In genomic region chr1:10631121-10631810, GRCh38 we compare ENCODE assay signal across 20 cellular contexts.
DNase-seq lines count a peak whose midpoint lies in the region; ATAC-seq, FAIRE-seq and TF ChIP-seq lines count a peak whose summit lies in the region.
"Had no signal": no experiment of that assay in that cellular context is flagged by ENCODE, and none has a peak within 500 bp of the region (broad histone marks: within the 10 kb centered on the region; RNA-seq: fewer than 3 reads in every experiment).

No MANE protein-coding gene starts in this region.

- H3K4me3 ChIP-seq in RWPE2 (ENCODE audit: severe bottlenecking) (no peak overlapping the region), kidney (ENCODE audit: low read length in 2 of 2) (no peak overlapping the region), tibial artery (no peak overlapping the region)
- H3K4me3 ChIP-seq: A549, gastrocnemius medialis, testis had no signal

- no peaks in the 10 kb centered on the region for H3K27me3 ChIP-seq in RWPE2 (ENCODE audit: insufficient read depth, poor library complexity, severe bottlenecking)
- H3K27me3 ChIP-seq in tibial artery, result no peaks in the 10 kb centered on the region
- H3K27me3 ChIP-seq: gastrocnemius medialis, testis had no signal

- TF ChIP-seq CTCF in RWPE2 (IDR thresholded peaks at IDR 0.05; ENCODE audit: poor library complexity, severe bottlenecking) (no peak), kidney (IDR thresholded peaks at IDR 0.05; ENCODE audit: borderline replicate concordance, extremely low read depth, insufficient read depth) (no peak), tibial artery (IDR thresholded peaks at IDR 0.05) (no peak)

- FAIRE-seq in kidney (lab: Jason Lieb, UNC) (no peak), HTR-8/SVneo (lab: Jason Lieb, UNC) (no peak)
- FAIRE-seq: A549, endothelial cell of umbilical vein had no signal

- no peaks in the 10 kb centered on the region for H3K9me3 ChIP-seq in RWPE2 (ENCODE audit: severe bottlenecking)
- H3K9me3 ChIP-seq in kidney (ENCODE audit: control insufficient read depth in 1 of 2, low read length in 2 of 2), result no peaks in the 10 kb centered on the region
- H3K9me3 ChIP-seq in tibial artery, result no peaks in the 10 kb centered on the region
- H3K9me3 ChIP-seq: A549, gastrocnemius medialis, neutrophil, testis had no signal

- no peak overlapping the region for H3K9ac ChIP-seq in kidney (ENCODE audit: low read length in 2 of 2)

- H3K4me1 ChIP-seq in RWPE2 (ENCODE audit: insufficient read depth, poor library complexity, severe bottlenecking) (peaks cover 20% of the 10 kb centered on the region), kidney (ENCODE audit: control insufficient read depth in 1 of 2, insufficient read depth in 1 of 2, low read depth in 1 of 2, low read length in 2 of 2) (peaks cover 5 to 8% of the 10 kb centered on the region in 2 donors), tibial artery (peaks cover 11 to 72% (median 62%) of the 10 kb centered on the region in 4 donors)
- H3K4me1 ChIP-seq: A549 had no signal

- DNase-seq in activated CD8-positive, alpha-beta memory T cell treated with anti-CD3 and anti-CD28 coated beads, Interleukin-2, amount 50 U/mL, for 4 hours, result peak; percentile 8
- DNase-seq in activated CD8-positive, alpha-beta memory T cell treated with anti-CD3 and anti-CD28 coated beads, Interleukin-2, amount 50 U/mL, for 48 hours, result no peak
- peak; percentile 32 for DNase-seq in RWPE2 (ENCODE audit: low spot score)
- peak; percentile 61 for DNase-seq in kidney
- peak in 1 of 2 donors; percentile 67 for DNase-seq in tibial artery
- DNase-seq in NCI-H2029 treated with DMSO at 0.1 percent for 48 hours (lab: John Stamatoyannopoulos, UW), result no peak
- DNase-seq in HTR-8/SVneo (ENCODE audit: insufficient read length, low spot score), result no peak
- DNase-seq in NCI-H526 (lab: John Stamatoyannopoulos, UW), result no peak
- DNase-seq: activated effector memory CD4-positive, alpha-beta T cell treated with anti-CD3 and anti-CD28 coated beads, Interleukin-2, amount 50 U/mL, for 16 hours; amygdala; CD4-positive, alpha-beta memory T cell; gastrocnemius medialis; NCI-H774; stimulated activated CD4-positive, alpha-beta T cell treated with anti-CD3 and anti-CD28 coated beads, Interleukin-2, amount 100 ng/mL, for 48 hours; T-cell; testis had no signal

- H3K27ac ChIP-seq in RWPE2 (ENCODE audit: poor library complexity, severe bottlenecking) (no peak overlapping the region), kidney (ENCODE audit: low read depth in 2 of 2, low read length in 2 of 2) (no peak overlapping the region), tibial artery (peak overlapping the region; percentile 87 to 88)
- H3K27ac ChIP-seq: A549, neutrophil had no signal

- no peaks in the 10 kb centered on the region for H3K36me3 ChIP-seq in RWPE2 (ENCODE audit: low read depth)
- no peaks in the 10 kb centered on the region for H3K36me3 ChIP-seq in kidney (ENCODE audit: control insufficient read depth in 1 of 2, insufficient read depth in 2 of 2, low read length in 2 of 2)
- H3K36me3 ChIP-seq in tibial artery, result peaks cover 0 to 2% (median 0%) of the 10 kb centered on the region in 3 donors
- H3K36me3 ChIP-seq: gastrocnemius medialis had no signal

- intact Hi-C loops in kidney (cut with DNase I) (no loop called here), tibial artery (cut with DNase I; ENCODE audit: low total_unique reads) (no loop called here)

- ATAC-seq in RWPE2 (ENCODE audit: low read depth), result no peak
- ATAC-seq: A549, gastrocnemius medialis, Panc1, T-cell had no signal

Comparison
In these comparisons a context has a peak if more than half of its experiments do, and no peak if none do; other contexts are left out.
1. DNase-seq: peak in activated CD8-positive, alpha-beta memory T cell treated with anti-CD3 and anti-CD28 coated beads, Interleukin-2, amount 50 U/mL, for 4 hours (single experiment), RWPE2 (single experiment) and kidney (single experiment); none in activated CD8-positive, alpha-beta memory T cell treated with anti-CD3 and anti-CD28 coated beads, Interleukin-2, amount 50 U/mL, for 48 hours (single experiment), NCI-H2029 treated with DMSO at 0.1 percent for 48 hours (single experiment), HTR-8/SVneo (single experiment) and NCI-H526 (0 of 2).
2. H3K27ac ChIP-seq: peak in tibial artery (2 of 2); none in RWPE2 (single experiment) and kidney (0 of 2).